In the genomic region with DNA sequence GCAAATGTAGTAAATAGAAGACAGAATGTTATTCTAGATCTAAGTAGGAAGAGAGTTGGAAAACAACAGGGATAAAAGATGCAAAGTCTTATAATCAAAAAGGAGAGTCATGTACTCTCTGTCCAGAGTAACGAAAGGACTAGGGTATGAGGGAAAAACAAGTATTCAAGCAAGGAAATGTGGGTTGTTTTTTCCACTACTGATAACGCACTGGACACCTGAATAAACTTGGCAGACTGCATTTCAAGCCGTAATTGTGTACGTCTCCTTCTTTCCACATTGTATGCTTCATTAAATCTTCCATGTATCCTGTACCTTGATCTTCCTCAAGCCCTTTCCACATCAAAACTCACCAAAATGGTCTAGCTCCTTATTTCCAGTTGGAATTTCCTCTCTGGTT, we compare ENCODE assay signal across 12 cellular contexts.
"Had no signal": no experiment of that assay in that cellular context is flagged by ENCODE, and none has a peak within 500 bp of the region (broad histone marks: within the 10 kb centered on the region; RNA-seq: fewer than 3 reads in every experiment).

No MANE protein-coding gene starts in this region.

- H2AFZ ChIP-seq: hepatocyte, neural progenitor cell, parathyroid adenoma had no signal

- H3K4me2 ChIP-seq: hepatocyte, neural progenitor cell had no signal

- H3K27me3 ChIP-seq: hepatocyte, neural progenitor cell, right atrium auricular region, tibial nerve had no signal

- H3K36me3 ChIP-seq: neural progenitor cell, right atrium auricular region had no signal

- H3K4me1 Mint-ChIP-seq: neural progenitor cell had no signal

- H3K27me3 Mint-ChIP-seq: activated naive CD8-positive, alpha-beta T cell; stimulated activated memory B cell treated with anti-CD40 and anti-IgM and Interleukin-4, amounts not matched to agents 10 μg/mL and 1 μg/mL and 100 μg/mL, for 72 hours had no signal

- H3K27ac ChIP-seq: hepatocyte, neural progenitor cell, parathyroid adenoma, right atrium auricular region, tibial nerve had no signal

- DNase-seq: activated CD4-positive, alpha-beta T cell treated with anti-CD3 and anti-CD28 coated beads, Interleukin-2, amount 50 U/mL, for 4 hours; activated CD4-positive, CD25-positive, alpha-beta regulatory T cell treated with anti-CD3 and anti-CD28 coated beads, Interleukin-2, amount 50 U/mL, for 72 hours; activated gamma-delta T cell; aorta had no signal

- H3K79me2 ChIP-seq: hepatocyte, parathyroid adenoma had no signal

- H3K9ac ChIP-seq: neural progenitor cell, parathyroid adenoma had no signal

- H3K27ac Mint-ChIP-seq: activated naive CD8-positive, alpha-beta T cell; neural progenitor cell; stimulated activated memory B cell treated with anti-CD40 and anti-IgM and Interleukin-4, amounts not matched to agents 10 μg/mL and 1 μg/mL and 100 μg/mL, for 72 hours; T-helper 2 cell treated with Interferon-gamma antibody and Interleukin-4, amounts not matched to agents 5 μg/mL and 100 μg/mL, for 36 hours had no signal

- H3K4me1 ChIP-seq: neural progenitor cell, parathyroid adenoma, right atrium auricular region, tibial nerve had no signal

- ATAC-seq: stimulated activated memory B cell treated with anti-CD40 and anti-IgM and Interleukin-4, amounts not matched to agents 10 μg/mL and 1 μg/mL and 100 μg/mL, for 72 hours had no signal

- H3K4me3 Mint-ChIP-seq: activated naive CD8-positive, alpha-beta T cell; neural progenitor cell; stimulated activated memory B cell treated with anti-CD40 and anti-IgM and Interleukin-4, amounts not matched to agents 10 μg/mL and 1 μg/mL and 100 μg/mL, for 72 hours; T-helper 2 cell treated with Interferon-gamma antibody and Interleukin-4, amounts not matched to agents 5 μg/mL and 100 μg/mL, for 36 hours had no signal

- H3K4me3 ChIP-seq: hepatocyte, neural progenitor cell, right atrium auricular region, tibial nerve had no signal
